13 cellular contexts compared by ENCODE assay signal in the genomic region with DNA sequence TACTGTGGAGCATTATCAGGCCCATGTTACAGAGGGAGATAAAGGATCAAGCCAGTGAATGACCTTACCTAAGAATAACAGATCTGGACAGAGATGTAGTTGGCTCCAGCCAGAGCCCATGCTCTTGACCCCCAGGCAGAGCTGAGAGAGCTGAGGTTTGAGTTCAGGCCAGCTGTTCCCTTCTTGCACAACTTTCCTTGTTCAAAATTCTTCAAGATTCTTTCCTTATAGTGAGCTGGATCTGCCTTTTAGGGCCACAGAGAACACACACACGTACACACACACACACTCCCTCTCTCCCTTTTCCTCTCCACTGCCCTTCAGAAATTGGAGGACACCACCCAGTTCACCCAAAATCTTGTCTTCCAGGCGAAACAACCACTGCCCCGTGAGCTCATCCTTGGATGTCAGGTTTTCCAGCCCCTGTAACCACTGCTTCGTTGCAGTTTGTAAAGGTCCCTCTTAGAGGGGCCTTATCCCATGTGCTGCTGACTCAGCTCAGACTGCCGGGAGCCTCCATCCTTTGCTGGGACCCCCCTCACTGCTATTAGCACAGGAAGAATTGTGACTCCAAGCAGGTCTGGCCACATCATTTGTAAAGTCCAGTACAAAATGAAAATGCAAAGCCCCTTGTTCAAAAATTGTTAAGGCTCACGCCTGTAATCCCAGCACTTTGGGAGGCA. TPM values are rescaled to one million over a fixed set of nuclear protein-coding genes. Genes with fewer than 3 reads are reported as not detected.
DNase-seq lines count a peak whose midpoint lies in the region; ATAC-seq and TF ChIP-seq lines count a peak whose summit lies in the region.
"Had no signal": no experiment of that assay in that cellular context is flagged by ENCODE, and none has a peak within 500 bp of the region (broad histone marks: within the 10 kb centered on the region; RNA-seq: fewer than 3 reads in every experiment).

No MANE protein-coding gene starts in this region.

- H3K27me3 ChIP-seq in right atrium auricular region, result no peaks in the 10 kb centered on the region
- no peaks in the 10 kb centered on the region for H3K27me3 ChIP-seq in neural progenitor cell

- no peak overlapping the region for H3K4me2 ChIP-seq in neural progenitor cell

- ATAC-seq in Right ventricle myocardium inferior, result peak; percentile 58
- peak; percentile 12 for ATAC-seq in esophagus mucosa
- no peak for ATAC-seq in GM19467 (IDR thresholded peaks at IDR 0.05; ENCODE audit: unreplicated experiment)
- ATAC-seq: activated naive CD4-positive, alpha-beta T cell treated with anti-CD3 and anti-CD28 coated beads, Interleukin-2, amount 50 U/mL, for 72 hours had no signal

- H3K27ac ChIP-seq in right atrium auricular region (peak overlapping the region in 1 of 2 donors; percentile 64), neural progenitor cell (no peak overlapping the region)
- H3K27ac ChIP-seq: SK-N-MC had no signal

- H3K79me2 ChIP-seq in neural progenitor cell (ENCODE audit: low read depth), result no peaks in the 10 kb centered on the region

- H2AFZ ChIP-seq in neural progenitor cell (replicated peaks), result peak overlapping the region; percentile 55

- peak overlapping the region; percentile 18 for H3K27ac Mint-ChIP-seq in neural progenitor cell
- H3K27ac Mint-ChIP-seq in activated T-cell treated with anti-CD3 and anti-CD28 coated beads, Interleukin-2, amount 50 U/mL, for 24 hours, result no peak overlapping the region
- H3K27ac Mint-ChIP-seq: activated naive CD4-positive, alpha-beta T cell treated with anti-CD3 and anti-CD28 coated beads, Interleukin-2, amount 50 U/mL, for 72 hours; stimulated activated naive CD8-positive, alpha-beta T cell treated with anti-CD3 and anti-CD28 coated beads, Interleukin-15, Interleukin-2, amounts not matched to agents 100 ng/mL and 50 ng/mL, for 24 hours had no signal

- H3K9me3 ChIP-seq in right atrium auricular region (no peaks in the 10 kb centered on the region), neural progenitor cell (ENCODE audit: low read depth) (no peaks in the 10 kb centered on the region)

- no peaks in the 10 kb centered on the region for H3K36me3 ChIP-seq in right atrium auricular region
- H3K36me3 ChIP-seq in neural progenitor cell, result no peaks in the 10 kb centered on the region

- peaks cover 2% of the 10 kb centered on the region for H3K27me3 Mint-ChIP-seq in neural progenitor cell (ENCODE audit: insufficient read depth, low read depth)
- H3K27me3 Mint-ChIP-seq in activated T-cell treated with anti-CD3 and anti-CD28 coated beads, Interleukin-2, amount 50 U/mL, for 24 hours, result no peaks in the 10 kb centered on the region

- no peaks in the 10 kb centered on the region for H3K9me3 Mint-ChIP-seq in neural progenitor cell
- no peaks in the 10 kb centered on the region for H3K9me3 Mint-ChIP-seq in activated T-cell treated with anti-CD3 and anti-CD28 coated beads, Interleukin-2, amount 50 U/mL, for 24 hours
- H3K9me3 Mint-ChIP-seq: activated naive CD4-positive, alpha-beta T cell treated with anti-CD3 and anti-CD28 coated beads, Interleukin-2, amount 50 U/mL, for 72 hours; stimulated activated naive CD8-positive, alpha-beta T cell treated with anti-CD3 and anti-CD28 coated beads, Interleukin-15, Interleukin-2, amounts not matched to agents 100 ng/mL and 50 ng/mL, for 24 hours had no signal

- H3K4me1 Mint-ChIP-seq in neural progenitor cell, result peaks cover 30% of the 10 kb centered on the region
- no peaks in the 10 kb centered on the region for H3K4me1 Mint-ChIP-seq in activated T-cell treated with anti-CD3 and anti-CD28 coated beads, Interleukin-2, amount 50 U/mL, for 24 hours (ENCODE audit: low read depth)

- H3K4me3 Mint-ChIP-seq in neural progenitor cell, result no peak overlapping the region
- no peak overlapping the region for H3K4me3 Mint-ChIP-seq in activated T-cell treated with anti-CD3 and anti-CD28 coated beads, Interleukin-2, amount 50 U/mL, for 24 hours
- H3K4me3 Mint-ChIP-seq: stimulated activated naive CD8-positive, alpha-beta T cell treated with anti-CD3 and anti-CD28 coated beads, Interleukin-15, Interleukin-2, amounts not matched to agents 100 ng/mL and 50 ng/mL, for 24 hours had no signal

- no peaks in the 10 kb centered on the region for H3K36me3 Mint-ChIP-seq in neural progenitor cell
- H3K36me3 Mint-ChIP-seq in activated T-cell treated with anti-CD3 and anti-CD28 coated beads, Interleukin-2, amount 50 U/mL, for 24 hours (ENCODE audit: low read depth), result no peaks in the 10 kb centered on the region
- H3K36me3 Mint-ChIP-seq: activated naive CD4-positive, alpha-beta T cell treated with anti-CD3 and anti-CD28 coated beads, Interleukin-2, amount 50 U/mL, for 72 hours had no signal

- no peak overlapping the region for H3K9ac ChIP-seq in neural progenitor cell

- H3F3A ChIP-seq in neural progenitor cell (ENCODE audit: low read depth), result no peaks in the 10 kb centered on the region

- no peak for DNase-seq in Right ventricle myocardium inferior (ENCODE audit: missing footprints)
- DNase-seq in right atrium auricular region (ENCODE audit: low spot score), result no peak
- DNase-seq in neural progenitor cell (ENCODE audit: low spot score), result no peak
- no peak for DNase-seq in RKO (ENCODE audit: low spot score)
- DNase-seq in NCI-H1105 treated with DMSO at 0.1 percent for 48 hours (lab: John Stamatoyannopoulos, UW), result no peak
- no peak for DNase-seq in activated T-cell treated with anti-CD3 and anti-CD28 coated beads, Interleukin-2, amount 50 U/mL, for 24 hours
- DNase-seq: activated CD4-positive, alpha-beta T cell treated with anti-CD3 and anti-CD28 coated beads, Interleukin-2, amount 50 U/mL, for 4 hours; NCI-H2107 had no signal

- H4K20me1 ChIP-seq in neural progenitor cell (ENCODE audit: low read depth), result no peaks in the 10 kb centered on the region

- intact Hi-C loops in Right ventricle myocardium inferior (cut with DNase I), result no loop called here

- H3K4me1 ChIP-seq in right atrium auricular region (peaks cover 0 to 19% of the 10 kb centered on the region in 2 donors), neural progenitor cell (peaks cover 7% of the 10 kb centered on the region)

- no peak for TF ChIP-seq CTCF in right atrium auricular region (IDR thresholded peaks at IDR 0.05)
- no peak for TF ChIP-seq CTCF in neural progenitor cell (IDR thresholded peaks at IDR 0.05)

- no peak overlapping the region for H3K4me3 ChIP-seq in right atrium auricular region
- H3K4me3 ChIP-seq in neural progenitor cell, result no peak overlapping the region
- H3K4me3 ChIP-seq: SK-N-MC had no signal

RNA-seq across cellular contexts. Expression of gene PTGES, which starts 10.5 kb away (rescaled TPM):
- 4.8 TPM for total RNA-seq in Right ventricle myocardium inferior
- 1 to 10 TPM; 1.1 to 2.6 TPM for total RNA-seq in right atrium auricular region
- total RNA-seq in esophagus mucosa, result 9.1 TPM
- 2.3 and 2.9 TPM in 2 replicates for total RNA-seq in neural progenitor cell (ENCODE audit: low replicate concordance)

RNA-seq across cellular contexts. Expression of gene TOR1B, which starts 39.6 kb away (rescaled TPM):
- total RNA-seq in Right ventricle myocardium inferior (10.5 TPM), right atrium auricular region (10 to 100 TPM; 10.2 to 12.3 TPM), esophagus mucosa (11.7 TPM), neural progenitor cell (ENCODE audit: low replicate concordance) (12.2 and 19.0 TPM in 2 replicates)
